16 cellular contexts compared by ENCODE assay signal in genomic region chr9:36214571-36214970, GRCh38. TPM values are rescaled to one million over a fixed set of nuclear protein-coding genes. Genes with fewer than 3 reads are reported as not detected.
A peak's percentile ranks its signal among the peaks of the same experiment; 100 is the strongest.
DNase-seq lines count a peak whose midpoint lies in the region; ATAC-seq and TF ChIP-seq lines count a peak whose summit lies in the region.
"Had no signal": no experiment of that assay in that cellular context is flagged by ENCODE, and none has a peak within 500 bp of the region (broad histone marks: within the 10 kb centered on the region; RNA-seq: fewer than 3 reads in every experiment).

No MANE protein-coding gene starts in this region.

- intact Hi-C loops in Right ventricle myocardium superior (cut with DNase I), result no loop called here
- intact Hi-C loops in lower lobe of right lung (cut with DNase I), result no loop called here

- H3K4me1 ChIP-seq in cardiac muscle cell (ENCODE audit: low read depth) (peaks cover 3% of the 10 kb centered on the region), lower lobe of right lung (peaks cover 38% of the 10 kb centered on the region), subcutaneous abdominal adipose tissue (ENCODE audit: control insufficient read depth in 5 of 5, insufficient read depth in 5 of 5, low read length in 5 of 5) (peaks cover 3 to 68% (median 57%) of the 10 kb centered on the region in 5 donors)

- H3K9me3 ChIP-seq in cardiac muscle cell (ENCODE audit: low read depth) (no peaks in the 10 kb centered on the region), lower lobe of right lung (no peaks in the 10 kb centered on the region), subcutaneous abdominal adipose tissue (ENCODE audit: control insufficient read depth in 5 of 5, low read length in 5 of 5) (no peaks in the 10 kb centered on the region)

- H3K27ac ChIP-seq in cardiac muscle cell (peak overlapping the region; percentile 64), lower lobe of right lung (peak overlapping the region; percentile 8), subcutaneous abdominal adipose tissue (ENCODE audit: low read depth, low read length) (peak overlapping the region; percentile 69)

- no peak overlapping the region for H3K9ac ChIP-seq in subcutaneous abdominal adipose tissue (ENCODE audit: low read length in 5 of 5)

- H3K4me3 ChIP-seq in cardiac muscle cell, result no peak overlapping the region
- no peak overlapping the region for H3K4me3 ChIP-seq in lower lobe of right lung
- H3K4me3 ChIP-seq in subcutaneous abdominal adipose tissue (ENCODE audit: low read depth in 1 of 5, low read length in 5 of 5), result no peak overlapping the region

- no peak for ATAC-seq in Right ventricle myocardium superior (ENCODE audit: poor library complexity)
- ATAC-seq in lower lobe of right lung, result no peak
- no peak for ATAC-seq in GM21825 (IDR thresholded peaks at IDR 0.05; ENCODE audit: unreplicated experiment)
- no peak for ATAC-seq in HG03045 (IDR thresholded peaks at IDR 0.05; ENCODE audit: unreplicated experiment)
- ATAC-seq: esophagus mucosa had no signal

- DNase-seq in cardiac muscle cell (ENCODE audit: low read depth in 1 of 2, low spot score in 1 of 2), result peak in 1 of 2 donors; percentile 74
- no peak for DNase-seq in Right ventricle myocardium superior
- DNase-seq in dermis blood vessel endothelial cell, result peak; percentile 78
- no peak for DNase-seq in lower lobe of right lung
- no peak for DNase-seq in GM19238 (ENCODE audit: insufficient read length, low spot score)
- DNase-seq: activated CD4-positive, CD25-positive, alpha-beta regulatory T cell treated with anti-CD3 and anti-CD28 coated beads, Interleukin-2, amount 50 U/mL, for 72 hours; caudate nucleus; kidney; NCI-H2107; SW 1271 had no signal

- H3K36me3 ChIP-seq in cardiac muscle cell (peaks cover 30% of the 10 kb centered on the region), lower lobe of right lung (peaks cover 89% of the 10 kb centered on the region), subcutaneous abdominal adipose tissue (ENCODE audit: control insufficient read depth in 5 of 5, insufficient read depth in 5 of 5, low read length in 5 of 5) (peaks cover 10 to 72% (median 57%) of the 10 kb centered on the region in 5 donors)

- TF ChIP-seq CTCF in cardiac muscle cell (IDR thresholded peaks at IDR 0.05; ENCODE audit: low read depth, low read length), result no peak
- no peak for TF ChIP-seq CTCF in lower lobe of right lung (IDR thresholded peaks at IDR 0.05)

- H3K27me3 ChIP-seq in cardiac muscle cell, result no peaks in the 10 kb centered on the region
- H3K27me3 ChIP-seq in lower lobe of right lung (ENCODE audit: low read depth), result no peaks in the 10 kb centered on the region
- no peaks in the 10 kb centered on the region for H3K27me3 ChIP-seq in subcutaneous abdominal adipose tissue (ENCODE audit: control insufficient read depth in 5 of 5, insufficient read depth in 4 of 5, low read length in 5 of 5)

RNA-seq across cellular contexts. Expression of gene CLTA, which starts 23.9 kb away (rescaled TPM):
- total RNA-seq in cardiac muscle cell (236 TPM in 2 replicates), Right ventricle myocardium superior (63.0 TPM), dermis blood vessel endothelial cell (338 and 359 TPM in 2 replicates), lower lobe of right lung (177 TPM)
- 118 and 147 TPM in 2 replicates for polyA plus RNA-seq in cardiac muscle cell

RNA-seq across cellular contexts. Expression of gene GNE, which starts 43.7 kb away (rescaled TPM):
- total RNA-seq in cardiac muscle cell (9.5 and 16.7 TPM in 2 replicates), Right ventricle myocardium superior (12.4 TPM), dermis blood vessel endothelial cell (22.8 and 23.0 TPM in 2 replicates), lower lobe of right lung (14.6 TPM)
- polyA plus RNA-seq in cardiac muscle cell, result 3.6 and 6.1 TPM in 2 replicates

RNA-seq across cellular contexts. Expression of gene CCIN, which starts 45.4 kb away (rescaled TPM):
- total RNA-seq in cardiac muscle cell (0.39 TPM in 1 of 2 replicates, not detected in the other), Right ventricle myocardium superior (not detected), dermis blood vessel endothelial cell (under 0.01 and 0.19 TPM in 2 replicates), lower lobe of right lung (0.18 TPM)
- polyA plus RNA-seq in cardiac muscle cell, result not detected in 2 replicates
- total RNA-seq: activated T-helper 1 cell treated with anti-CD3 and anti-CD28 coated beads, Interleukin-12 subunit alpha, Interleukin-12 subunit beta, Interleukin-2, Interleukin-4 antibody, amounts not matched to agents 30 ng/mL and 10 ng/mL and 1 ng/mL, durations not matched to agents 14 hours and 24 hours and 36 hours; esophagus mucosa; MCF 10A had no signal

Comparison
In these comparisons a context has a peak if more than half of its experiments do, and no peak if none do; other contexts are left out.
1. H3K27ac ChIP-seq: peak in every context shown above with its lines; median percentile 69 in subcutaneous abdominal adipose tissue; 64 in cardiac muscle cell; 8 in lower lobe of right lung.